In the genomic region with DNA sequence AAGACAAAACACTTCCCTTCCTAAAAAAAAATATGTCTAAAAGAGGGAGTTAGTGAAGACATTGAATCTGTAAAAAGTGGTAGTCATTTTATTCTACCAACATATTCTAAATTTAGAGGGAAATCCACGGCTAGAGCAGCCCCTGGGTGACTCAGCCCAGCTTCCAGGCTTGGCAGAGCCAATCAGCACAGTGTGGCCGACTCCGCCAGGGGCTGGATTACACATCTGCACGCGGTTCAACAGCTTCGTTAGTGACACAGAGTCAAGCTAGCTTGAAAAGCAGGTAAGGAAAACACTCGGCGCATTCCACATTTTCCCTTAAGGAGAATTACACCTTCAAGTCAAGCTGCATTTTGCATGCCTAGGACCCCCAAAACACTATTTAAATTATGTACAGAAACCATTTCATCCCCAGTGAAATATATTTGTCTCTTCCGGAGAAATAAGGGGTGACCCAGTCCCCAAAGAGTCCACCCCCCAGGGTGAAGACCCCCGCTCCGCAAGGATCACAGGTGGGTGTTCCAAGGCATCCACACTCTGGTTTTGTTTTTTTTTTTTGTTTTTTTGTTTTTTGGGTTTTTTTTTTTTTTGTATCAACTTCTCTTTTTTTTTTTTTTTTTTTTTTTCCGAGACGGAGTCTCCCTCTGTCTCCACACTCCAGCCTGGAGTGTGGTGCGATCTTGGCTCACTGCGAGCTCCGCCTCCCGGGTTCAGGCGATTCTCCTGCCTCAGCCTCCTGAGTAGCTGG, we compare ENCODE assay signal across 9 cellular contexts. TPM values are rescaled to one million over a fixed set of nuclear protein-coding genes. Genes with fewer than 3 reads are reported as not detected.
DNase-seq lines count a peak whose midpoint lies in the region; ATAC-seq lines count a peak whose summit lies in the region.
"Had no signal": no experiment of that assay in that cellular context is flagged by ENCODE, and none has a peak within 500 bp of the region (broad histone marks: within the 10 kb centered on the region; RNA-seq: fewer than 3 reads in every experiment).

No MANE protein-coding gene starts in this region.

- intact Hi-C loops in dendritic cell treated with granulocyte-macrophage colony-stimulating factor and Interleukin-4, amounts not matched to agents 40 ng/mL and 50 ng/mL, for 4 days (cut with micrococcal nuclease): no loop called here

- H3K4me1 Mint-ChIP-seq in CD4-positive, CD25-positive, alpha-beta regulatory T cell: peaks cover 0 to 15% (median 8%) of the 10 kb centered on the region in 4 donors
- peaks cover 25% of the 10 kb centered on the region for H3K4me1 Mint-ChIP-seq in dendritic cell treated with granulocyte-macrophage colony-stimulating factor and Interleukin-4, amounts not matched to agents 40 ng/mL and 50 ng/mL, for 4 days (ENCODE audit: low read depth)
- H3K4me1 Mint-ChIP-seq in naive B cell: peaks cover 30 to 33% (median 32%) of the 10 kb centered on the region in 3 donors

- H3K27ac ChIP-seq in CD4-positive, CD25-positive, alpha-beta regulatory T cell (ENCODE audit: insufficient read depth, low read length, poor library complexity, severe bottlenecking): no peak overlapping the region

- H3K4me3 Mint-ChIP-seq in CD4-positive, CD25-positive, alpha-beta regulatory T cell: peak overlapping the region in 3 of 4 donors; percentile 10 to 89 (median 33)
- peak overlapping the region; percentile 65 for H3K4me3 Mint-ChIP-seq in dendritic cell treated with granulocyte-macrophage colony-stimulating factor and Interleukin-4, amounts not matched to agents 40 ng/mL and 50 ng/mL, for 4 days
- peak overlapping the region in 7 of 8 donors; percentile 12 to 92 (median 87) for H3K4me3 Mint-ChIP-seq in naive B cell

- no peaks in the 10 kb centered on the region for H3K36me3 ChIP-seq in CD4-positive, CD25-positive, alpha-beta regulatory T cell (ENCODE audit: control insufficient read depth, insufficient read depth, low read length)

- H3K27me3 Mint-ChIP-seq in CD4-positive, CD25-positive, alpha-beta regulatory T cell: peaks cover 27% of the 10 kb centered on the region
- peaks cover 2% of the 10 kb centered on the region for H3K27me3 Mint-ChIP-seq in dendritic cell treated with granulocyte-macrophage colony-stimulating factor and Interleukin-4, amounts not matched to agents 40 ng/mL and 50 ng/mL, for 4 days
- H3K27me3 Mint-ChIP-seq in naive B cell: no peaks in the 10 kb centered on the region

- peaks cover 5% of the 10 kb centered on the region for H3K36me3 Mint-ChIP-seq in CD4-positive, CD25-positive, alpha-beta regulatory T cell
- no peaks in the 10 kb centered on the region for H3K36me3 Mint-ChIP-seq in dendritic cell treated with granulocyte-macrophage colony-stimulating factor and Interleukin-4, amounts not matched to agents 40 ng/mL and 50 ng/mL, for 4 days (ENCODE audit: low read depth)
- no peaks in the 10 kb centered on the region for H3K36me3 Mint-ChIP-seq in naive B cell

- no peak for DNase-seq in CD4-positive, CD25-positive, alpha-beta regulatory T cell
- peak; percentile 38 for DNase-seq in NCI-H2171 (lab: John Stamatoyannopoulos, UW)
- no peak for DNase-seq in naive B cell
- DNase-seq in stimulated activated CD4-positive, alpha-beta T cell treated with anti-CD3 and anti-CD28 coated beads, Interleukin-12 subunit alpha, Interleukin-12 subunit beta, amount 100 ng/mL, for 4 hours: no peak
- DNase-seq: activated T-cell treated with anti-CD3 and anti-CD28 coated beads, Interleukin-2, amount 50 U/mL, for 4 hours had no signal

- no peaks in the 10 kb centered on the region for H3K27me3 ChIP-seq in CD4-positive, CD25-positive, alpha-beta regulatory T cell (ENCODE audit: control insufficient read depth, insufficient read depth, low read length)

- no peak overlapping the region for H3K4me3 ChIP-seq in CD4-positive, CD25-positive, alpha-beta regulatory T cell (ENCODE audit: low read depth, low read length)

- peaks cover 10% of the 10 kb centered on the region for H3K4me1 ChIP-seq in CD4-positive, CD25-positive, alpha-beta regulatory T cell (ENCODE audit: control insufficient read depth, insufficient read depth, low read length, poor library complexity, severe bottlenecking)

- H3K9me3 ChIP-seq in CD4-positive, CD25-positive, alpha-beta regulatory T cell (ENCODE audit: control insufficient read depth in 2 of 2, low read length in 2 of 2): no peaks in the 10 kb centered on the region

- peaks cover 0 to 2% (median 0%) of the 10 kb centered on the region in 7 donors for H3K9me3 Mint-ChIP-seq in CD4-positive, CD25-positive, alpha-beta regulatory T cell
- no peaks in the 10 kb centered on the region for H3K9me3 Mint-ChIP-seq in dendritic cell treated with granulocyte-macrophage colony-stimulating factor and Interleukin-4, amounts not matched to agents 40 ng/mL and 50 ng/mL, for 4 days
- H3K9me3 Mint-ChIP-seq in naive B cell: peaks cover 0 to 2% (median 0%) of the 10 kb centered on the region in 7 donors
- H3K9me3 Mint-ChIP-seq: activated T-cell treated with anti-CD3 and anti-CD28 coated beads, Interleukin-2, amount 50 U/mL, for 4 hours had no signal

- no peak overlapping the region for H3K27ac Mint-ChIP-seq in CD4-positive, CD25-positive, alpha-beta regulatory T cell
- H3K27ac Mint-ChIP-seq in dendritic cell treated with granulocyte-macrophage colony-stimulating factor and Interleukin-4, amounts not matched to agents 40 ng/mL and 50 ng/mL, for 4 days: peak overlapping the region; percentile 81
- H3K27ac Mint-ChIP-seq in naive B cell: peak overlapping the region in 4 of 6 donors; percentile 95 to 97 (median 96)

- ATAC-seq in CD4-positive, CD25-positive, alpha-beta regulatory T cell (ENCODE audit: low read depth in 2 of 2): no peak
- ATAC-seq in naive B cell (ENCODE audit: low read depth in 2 of 2): no peak
- ATAC-seq in HG02970 (IDR thresholded peaks at IDR 0.05; ENCODE audit: low FRiP score, unreplicated experiment): no peak
- no peak for ATAC-seq in GM19023 (IDR thresholded peaks at IDR 0.05; ENCODE audit: unreplicated experiment)
- ATAC-seq in activated CD4-positive, CD25-positive, alpha-beta regulatory T cell treated with anti-CD3 and anti-CD28 coated beads, Interleukin-2, amount 50 U/mL, for 24 hours: no peak

RNA-seq across cellular contexts. Expression of gene ARID1B, which starts 58.4 kb away (rescaled TPM):
- total RNA-seq in CD4-positive, CD25-positive, alpha-beta regulatory T cell: 186 TPM
- 10 to 100 TPM in 3 of 4 donors, 1 to 10 TPM in 1; 9.8 to 17.8 (median 12.2) TPM for polyA plus RNA-seq in CD4-positive, CD25-positive, alpha-beta regulatory T cell
- polyA plus RNA-seq in naive B cell (ENCODE audit: low read depth in 6 of 6): 10 to 100 TPM; 16.6 to 44.1 (median 27.5) TPM

Comparison
In these comparisons a context has a peak if more than half of its experiments do, and no peak if none do; other contexts are left out.
1. H3K27ac Mint-ChIP-seq: peak in dendritic cell treated with granulocyte-macrophage colony-stimulating factor and Interleukin-4, amounts not matched to agents 40 ng/mL and 50 ng/mL, for 4 days (single experiment) and naive B cell (4 of 6); none in CD4-positive, CD25-positive, alpha-beta regulatory T cell (0 of 3).
2. H3K4me3 Mint-ChIP-seq: peak in every context shown above with its lines; median percentile 87 in naive B cell; 65 in dendritic cell treated with granulocyte-macrophage colony-stimulating factor and Interleukin-4, amounts not matched to agents 40 ng/mL and 50 ng/mL, for 4 days; 33 in CD4-positive, CD25-positive, alpha-beta regulatory T cell.